1 cellular context compared by ENCODE assay signal in the genomic region with DNA sequence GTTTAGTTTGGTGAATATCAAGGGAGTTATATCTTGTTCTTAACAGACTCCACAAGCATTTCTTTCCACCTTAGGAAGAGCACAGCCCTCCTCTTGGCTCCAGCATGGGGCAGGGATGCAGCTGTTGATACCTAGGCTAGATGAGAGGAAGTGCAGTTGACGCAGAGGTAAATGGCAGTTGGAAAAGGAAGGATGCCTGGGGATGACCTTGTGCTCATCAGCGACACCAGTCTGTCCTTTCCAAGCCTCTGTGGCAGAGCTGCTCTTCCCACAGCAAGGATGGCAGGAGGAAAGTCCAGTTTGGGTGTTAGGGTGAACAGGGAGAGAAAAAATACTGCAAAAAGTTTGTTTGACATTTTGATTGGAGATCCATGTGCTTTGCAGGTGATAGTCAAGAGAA.
TF ChIP-seq lines count a peak whose summit lies in the region.

No MANE protein-coding gene starts in this region.

TF ChIP-seq in HepG2, 621 proteins besides CTCF, POLR2A, EP300 and RAD21 (continued from another document):
- TF ChIP-seq, protein P1, sequence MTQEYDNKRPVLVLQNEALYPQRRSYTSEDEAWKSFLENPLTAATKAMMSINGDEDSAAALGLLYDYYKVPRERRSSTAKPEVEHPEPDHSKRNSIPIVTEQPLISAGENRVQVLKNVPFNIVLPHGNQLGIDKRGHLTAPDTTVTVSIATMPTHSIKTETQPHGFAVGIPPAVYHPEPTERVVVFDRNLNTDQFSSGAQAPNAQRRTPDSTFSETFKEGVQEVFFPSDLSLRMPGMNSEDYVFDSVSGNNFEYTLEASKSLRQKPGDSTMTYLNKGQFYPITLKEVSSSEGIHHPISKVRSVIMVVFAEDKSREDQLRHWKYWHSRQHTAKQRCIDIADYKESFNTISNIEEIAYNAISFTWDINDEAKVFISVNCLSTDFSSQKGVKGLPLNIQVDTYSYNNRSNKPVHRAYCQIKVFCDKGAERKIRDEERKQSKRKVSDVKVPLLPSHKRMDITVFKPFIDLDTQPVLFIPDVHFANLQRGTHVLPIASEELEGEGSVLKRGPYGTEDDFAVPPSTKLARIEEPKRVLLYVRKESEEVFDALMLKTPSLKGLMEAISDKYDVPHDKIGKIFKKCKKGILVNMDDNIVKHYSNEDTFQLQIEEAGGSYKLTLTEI (CRISPR knock-in tag; conservative IDR thresholded peaks at IDR 0.05): no peak
- TF ChIP-seq ZNF263 (CRISPR knock-in tag; IDR thresholded peaks at IDR 0.05) (peak; percentile 67; the same call in 1 of the 2 replicates), CBX5 (CRISPR knock-in tag; IDR thresholded peaks at IDR 0.05; ENCODE audit: borderline replicate concordance) (no peak), ZBTB38 (CRISPR knock-in tag; IDR thresholded peaks at IDR 0.05) (peak; percentile 54; the same call in 1 of the 2 replicates), HNRNPK (IDR thresholded peaks at IDR 0.05; ENCODE audit: low read depth, low read length, poor library complexity, severe bottlenecking) (no peak), KLF9 (CRISPR knock-in tag; IDR thresholded peaks at IDR 0.05; ENCODE audit: low read depth) (no peak), NR2F6 (IDR thresholded peaks at IDR 0.05) (no peak), NR2F6 (CRISPR knock-in tag; IDR thresholded peaks at IDR 0.05) (0 out of 2 replicates have a peak, but pooled peaks have one; percentile 21), HNF4A (CRISPR knock-in tag; IDR thresholded peaks at IDR 0.05) (peak; percentile 55), EHMT2 (IDR thresholded peaks at IDR 0.05; ENCODE audit: borderline replicate concordance, low read depth, low read length) (no peak), JUNB (CRISPR knock-in tag; IDR thresholded peaks at IDR 0.05; ENCODE audit: borderline replicate concordance) (no peak), ZSCAN9 (CRISPR knock-in tag; IDR thresholded peaks at IDR 0.05; ENCODE audit: borderline replicate concordance) (no peak), BRD4 (CRISPR knock-in tag; IDR thresholded peaks at IDR 0.05) (no peak), ZNF557 (CRISPR knock-in tag; IDR thresholded peaks at IDR 0.05) (no peak), ZNF549 (CRISPR knock-in tag; IDR thresholded peaks at IDR 0.05) (no peak)
- TF ChIP-seq, protein P2, sequence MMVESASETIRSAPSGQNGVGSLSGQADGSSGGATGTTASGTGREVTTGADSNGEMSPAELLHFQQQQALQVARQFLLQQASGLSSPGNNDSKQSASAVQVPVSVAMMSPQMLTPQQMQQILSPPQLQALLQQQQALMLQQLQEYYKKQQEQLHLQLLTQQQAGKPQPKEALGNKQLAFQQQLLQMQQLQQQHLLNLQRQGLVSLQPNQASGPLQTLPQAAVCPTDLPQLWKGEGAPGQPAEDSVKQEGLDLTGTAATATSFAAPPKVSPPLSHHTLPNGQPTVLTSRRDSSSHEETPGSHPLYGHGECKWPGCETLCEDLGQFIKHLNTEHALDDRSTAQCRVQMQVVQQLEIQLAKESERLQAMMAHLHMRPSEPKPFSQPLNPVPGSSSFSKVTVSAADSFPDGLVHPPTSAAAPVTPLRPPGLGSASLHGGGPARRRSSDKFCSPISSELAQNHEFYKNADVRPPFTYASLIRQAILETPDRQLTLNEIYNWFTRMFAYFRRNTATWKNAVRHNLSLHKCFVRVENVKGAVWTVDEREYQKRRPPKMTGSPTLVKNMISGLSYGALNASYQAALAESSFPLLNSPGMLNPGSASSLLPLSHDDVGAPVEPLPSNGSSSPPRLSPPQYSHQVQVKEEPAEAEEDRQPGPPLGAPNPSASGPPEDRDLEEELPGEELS (CRISPR knock-in tag; IDR thresholded peaks at IDR 0.05): no peak
- TF ChIP-seq, protein P3, sequence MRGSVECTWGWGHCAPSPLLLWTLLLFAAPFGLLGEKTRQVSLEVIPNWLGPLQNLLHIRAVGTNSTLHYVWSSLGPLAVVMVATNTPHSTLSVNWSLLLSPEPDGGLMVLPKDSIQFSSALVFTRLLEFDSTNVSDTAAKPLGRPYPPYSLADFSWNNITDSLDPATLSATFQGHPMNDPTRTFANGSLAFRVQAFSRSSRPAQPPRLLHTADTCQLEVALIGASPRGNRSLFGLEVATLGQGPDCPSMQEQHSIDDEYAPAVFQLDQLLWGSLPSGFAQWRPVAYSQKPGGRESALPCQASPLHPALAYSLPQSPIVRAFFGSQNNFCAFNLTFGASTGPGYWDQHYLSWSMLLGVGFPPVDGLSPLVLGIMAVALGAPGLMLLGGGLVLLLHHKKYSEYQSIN (CRISPR knock-in tag; IDR thresholded peaks at IDR 0.05; ENCODE audit: borderline replicate concordance): no peak
- TF ChIP-seq, protein P4, sequence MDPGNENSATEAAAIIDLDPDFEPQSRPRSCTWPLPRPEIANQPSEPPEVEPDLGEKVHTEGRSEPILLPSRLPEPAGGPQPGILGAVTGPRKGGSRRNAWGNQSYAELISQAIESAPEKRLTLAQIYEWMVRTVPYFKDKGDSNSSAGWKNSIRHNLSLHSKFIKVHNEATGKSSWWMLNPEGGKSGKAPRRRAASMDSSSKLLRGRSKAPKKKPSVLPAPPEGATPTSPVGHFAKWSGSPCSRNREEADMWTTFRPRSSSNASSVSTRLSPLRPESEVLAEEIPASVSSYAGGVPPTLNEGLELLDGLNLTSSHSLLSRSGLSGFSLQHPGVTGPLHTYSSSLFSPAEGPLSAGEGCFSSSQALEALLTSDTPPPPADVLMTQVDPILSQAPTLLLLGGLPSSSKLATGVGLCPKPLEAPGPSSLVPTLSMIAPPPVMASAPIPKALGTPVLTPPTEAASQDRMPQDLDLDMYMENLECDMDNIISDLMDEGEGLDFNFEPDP (CRISPR knock-in tag; conservative IDR thresholded peaks at IDR 0.05): no peak
- TF ChIP-seq, protein P5, sequence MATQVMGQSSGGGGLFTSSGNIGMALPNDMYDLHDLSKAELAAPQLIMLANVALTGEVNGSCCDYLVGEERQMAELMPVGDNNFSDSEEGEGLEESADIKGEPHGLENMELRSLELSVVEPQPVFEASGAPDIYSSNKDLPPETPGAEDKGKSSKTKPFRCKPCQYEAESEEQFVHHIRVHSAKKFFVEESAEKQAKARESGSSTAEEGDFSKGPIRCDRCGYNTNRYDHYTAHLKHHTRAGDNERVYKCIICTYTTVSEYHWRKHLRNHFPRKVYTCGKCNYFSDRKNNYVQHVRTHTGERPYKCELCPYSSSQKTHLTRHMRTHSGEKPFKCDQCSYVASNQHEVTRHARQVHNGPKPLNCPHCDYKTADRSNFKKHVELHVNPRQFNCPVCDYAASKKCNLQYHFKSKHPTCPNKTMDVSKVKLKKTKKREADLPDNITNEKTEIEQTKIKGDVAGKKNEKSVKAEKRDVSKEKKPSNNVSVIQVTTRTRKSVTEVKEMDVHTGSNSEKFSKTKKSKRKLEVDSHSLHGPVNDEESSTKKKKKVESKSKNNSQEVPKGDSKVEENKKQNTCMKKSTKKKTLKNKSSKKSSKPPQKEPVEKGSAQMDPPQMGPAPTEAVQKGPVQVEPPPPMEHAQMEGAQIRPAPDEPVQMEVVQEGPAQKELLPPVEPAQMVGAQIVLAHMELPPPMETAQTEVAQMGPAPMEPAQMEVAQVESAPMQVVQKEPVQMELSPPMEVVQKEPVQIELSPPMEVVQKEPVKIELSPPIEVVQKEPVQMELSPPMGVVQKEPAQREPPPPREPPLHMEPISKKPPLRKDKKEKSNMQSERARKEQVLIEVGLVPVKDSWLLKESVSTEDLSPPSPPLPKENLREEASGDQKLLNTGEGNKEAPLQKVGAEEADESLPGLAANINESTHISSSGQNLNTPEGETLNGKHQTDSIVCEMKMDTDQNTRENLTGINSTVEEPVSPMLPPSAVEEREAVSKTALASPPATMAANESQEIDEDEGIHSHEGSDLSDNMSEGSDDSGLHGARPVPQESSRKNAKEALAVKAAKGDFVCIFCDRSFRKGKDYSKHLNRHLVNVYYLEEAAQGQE (IDR thresholded peaks at IDR 0.05; ENCODE audit: borderline replicate concordance in 1 of 2, low read depth in 1 of 2, low read length in 2 of 2): no peak
- TF ChIP-seq, protein P6, sequence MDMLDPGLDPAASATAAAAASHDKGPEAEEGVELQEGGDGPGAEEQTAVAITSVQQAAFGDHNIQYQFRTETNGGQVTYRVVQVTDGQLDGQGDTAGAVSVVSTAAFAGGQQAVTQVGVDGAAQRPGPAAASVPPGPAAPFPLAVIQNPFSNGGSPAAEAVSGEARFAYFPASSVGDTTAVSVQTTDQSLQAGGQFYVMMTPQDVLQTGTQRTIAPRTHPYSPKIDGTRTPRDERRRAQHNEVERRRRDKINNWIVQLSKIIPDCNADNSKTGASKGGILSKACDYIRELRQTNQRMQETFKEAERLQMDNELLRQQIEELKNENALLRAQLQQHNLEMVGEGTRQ (IDR thresholded peaks at IDR 0.05; ENCODE audit: low read depth, low read length): no peak
- TF ChIP-seq, protein P6 (CRISPR knock-in tag; IDR thresholded peaks at IDR 0.05; ENCODE audit: borderline replicate concordance): no peak
TF ChIP-seq in HepG2: peak in this region for 26.
